Comparison of ENCODE assay signal across 1 cellular context in the genomic region with DNA sequence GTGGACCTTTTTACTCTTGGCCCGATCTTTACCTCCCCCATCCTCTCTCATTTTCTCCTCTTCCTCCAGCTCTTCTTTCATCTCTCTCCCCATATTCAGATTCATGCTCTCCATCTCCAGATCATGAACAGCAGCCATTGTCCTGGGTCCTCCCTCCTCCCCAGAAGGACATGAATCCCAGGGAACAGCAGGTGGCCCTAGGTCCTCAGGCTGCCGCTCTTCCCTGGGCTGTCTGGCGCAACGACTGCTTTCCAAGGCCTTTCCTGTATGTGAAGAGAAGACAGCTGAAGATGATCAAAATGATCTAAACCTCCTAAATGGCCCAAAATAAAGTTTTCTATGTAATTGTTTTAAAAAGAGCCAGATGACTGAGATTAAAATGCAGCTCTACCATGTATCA.
A peak's percentile ranks its signal among the peaks of the same experiment; 100 is the strongest.
TF ChIP-seq lines count a peak whose summit lies in the region.

No MANE protein-coding gene starts in this region.

TF ChIP-seq in K562, 482 proteins besides CTCF, POLR2A, EP300 and RAD21:
- TF ChIP-seq, protein P1, sequence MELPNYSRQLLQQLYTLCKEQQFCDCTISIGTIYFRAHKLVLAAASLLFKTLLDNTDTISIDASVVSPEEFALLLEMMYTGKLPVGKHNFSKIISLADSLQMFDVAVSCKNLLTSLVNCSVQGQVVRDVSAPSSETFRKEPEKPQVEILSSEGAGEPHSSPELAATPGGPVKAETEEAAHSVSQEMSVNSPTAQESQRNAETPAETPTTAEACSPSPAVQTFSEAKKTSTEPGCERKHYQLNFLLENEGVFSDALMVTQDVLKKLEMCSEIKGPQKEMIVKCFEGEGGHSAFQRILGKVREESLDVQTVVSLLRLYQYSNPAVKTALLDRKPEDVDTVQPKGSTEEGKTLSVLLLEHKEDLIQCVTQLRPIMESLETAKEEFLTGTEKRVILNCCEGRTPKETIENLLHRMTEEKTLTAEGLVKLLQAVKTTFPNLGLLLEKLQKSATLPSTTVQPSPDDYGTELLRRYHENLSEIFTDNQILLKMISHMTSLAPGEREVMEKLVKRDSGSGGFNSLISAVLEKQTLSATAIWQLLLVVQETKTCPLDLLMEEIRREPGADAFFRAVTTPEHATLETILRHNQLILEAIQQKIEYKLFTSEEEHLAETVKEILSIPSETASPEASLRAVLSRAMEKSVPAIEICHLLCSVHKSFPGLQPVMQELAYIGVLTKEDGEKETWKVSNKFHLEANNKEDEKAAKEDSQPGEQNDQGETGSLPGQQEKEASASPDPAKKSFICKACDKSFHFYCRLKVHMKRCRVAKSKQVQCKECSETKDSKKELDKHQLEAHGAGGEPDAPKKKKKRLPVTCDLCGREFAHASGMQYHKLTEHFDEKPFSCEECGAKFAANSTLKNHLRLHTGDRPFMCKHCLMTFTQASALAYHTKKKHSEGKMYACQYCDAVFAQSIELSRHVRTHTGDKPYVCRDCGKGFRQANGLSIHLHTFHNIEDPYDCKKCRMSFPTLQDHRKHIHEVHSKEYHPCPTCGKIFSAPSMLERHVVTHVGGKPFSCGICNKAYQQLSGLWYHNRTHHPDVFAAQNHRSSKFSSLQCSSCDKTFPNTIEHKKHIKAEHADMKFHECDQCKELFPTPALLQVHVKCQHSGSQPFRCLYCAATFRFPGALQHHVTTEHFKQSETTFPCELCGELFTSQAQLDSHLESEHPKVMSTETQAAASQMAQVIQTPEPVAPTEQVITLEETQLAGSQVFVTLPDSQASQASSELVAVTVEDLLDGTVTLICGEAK (IDR thresholded peaks at IDR 0.05): peak; percentile 20; the same call in 1 of the 2 replicates
- TF ChIP-seq, protein P1 (CRISPR knock-in tag; IDR thresholded peaks at IDR 0.05): no peak
- TF ChIP-seq, protein P2, sequence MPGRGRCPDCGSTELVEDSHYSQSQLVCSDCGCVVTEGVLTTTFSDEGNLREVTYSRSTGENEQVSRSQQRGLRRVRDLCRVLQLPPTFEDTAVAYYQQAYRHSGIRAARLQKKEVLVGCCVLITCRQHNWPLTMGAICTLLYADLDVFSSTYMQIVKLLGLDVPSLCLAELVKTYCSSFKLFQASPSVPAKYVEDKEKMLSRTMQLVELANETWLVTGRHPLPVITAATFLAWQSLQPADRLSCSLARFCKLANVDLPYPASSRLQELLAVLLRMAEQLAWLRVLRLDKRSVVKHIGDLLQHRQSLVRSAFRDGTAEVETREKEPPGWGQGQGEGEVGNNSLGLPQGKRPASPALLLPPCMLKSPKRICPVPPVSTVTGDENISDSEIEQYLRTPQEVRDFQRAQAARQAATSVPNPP (IDR thresholded peaks at IDR 0.05; ENCODE audit: borderline replicate concordance, insufficient read depth, insufficient read length): no peak
- TF ChIP-seq CEBPB (tag; IDR thresholded peaks at IDR 0.05): peak; percentile 20; the same call in 1 of the 2 replicates
